ENCODE assay signal across 11 cellular contexts in genomic region chr17:48596000-48596734, GRCh38. TPM values are rescaled to one million over a fixed set of nuclear protein-coding genes. Genes with fewer than 3 reads are reported as not detected.
A peak's percentile ranks its signal among the peaks of the same experiment; 100 is the strongest.
DNase-seq lines count a peak whose midpoint lies in the region; TF ChIP-seq lines count a peak whose summit lies in the region.
"Had no signal": no experiment of that assay in that cellular context is flagged by ENCODE, and none has a peak within 500 bp of the region (broad histone marks: within the 10 kb centered on the region; RNA-seq: fewer than 3 reads in every experiment).

No MANE protein-coding gene starts in this region.

- DNase-seq in activated CD8-positive, alpha-beta memory T cell treated with anti-CD3 and anti-CD28 coated beads for 24 hours = peak; percentile 79
- DNase-seq in activated CD8-positive, alpha-beta memory T cell treated with anti-CD3 and anti-CD28 coated beads, Interleukin-2, amount 50 U/mL, for 48 hours = no peak
- DNase-seq in activated T-helper 2 cell treated with anti-CD3 and anti-CD28 coated beads, Interferon-gamma antibody, Interleukin-2, Interleukin-4, amounts not matched to agents 10 μg/mL and 5 μg/mL and 100 μg/mL, durations not matched to agents 14 hours and 24 hours and 36 hours (ENCODE audit: low spot score) = no peak
- DNase-seq in left kidney (ENCODE audit: low read depth, low spot score) = peak; percentile 80
- DNase-seq in stomach = no peak
- no peak for DNase-seq in activated gamma-delta T cell (lab: John Stamatoyannopoulos, UW)
- no peak for DNase-seq in foreskin melanocyte
- no peak for DNase-seq in testis
- DNase-seq: small intestine had no signal

- peak overlapping the region; percentile 80 for H3K4me3 Mint-ChIP-seq in activated T-helper 2 cell treated with anti-CD3 and anti-CD28 coated beads, Interferon-gamma antibody, Interleukin-2, Interleukin-4, amounts not matched to agents 10 μg/mL and 5 μg/mL and 100 μg/mL, durations not matched to agents 14 hours and 24 hours and 36 hours (ENCODE audit: low read depth)

- H3K9me3 ChIP-seq in stomach (no peaks in the 10 kb centered on the region), testis (no peaks in the 10 kb centered on the region)

- TF ChIP-seq POLR2A in stomach (IDR thresholded peaks at IDR 0.05) (no peak), testis (IDR thresholded peaks at IDR 0.05) (no peak)

- no peak for TF ChIP-seq CTCF in stomach (IDR thresholded peaks at IDR 0.05)
- TF ChIP-seq CTCF in testis (IDR thresholded peaks at IDR 0.05) = no peak

- peak overlapping the region; percentile 60 for H3K27ac Mint-ChIP-seq in activated T-helper 2 cell treated with anti-CD3 and anti-CD28 coated beads, Interferon-gamma antibody, Interleukin-2, Interleukin-4, amounts not matched to agents 10 μg/mL and 5 μg/mL and 100 μg/mL, durations not matched to agents 14 hours and 24 hours and 36 hours

- peaks cover 90% of the 10 kb centered on the region for H3K27me3 Mint-ChIP-seq in activated T-helper 2 cell treated with anti-CD3 and anti-CD28 coated beads, Interferon-gamma antibody, Interleukin-2, Interleukin-4, amounts not matched to agents 10 μg/mL and 5 μg/mL and 100 μg/mL, durations not matched to agents 14 hours and 24 hours and 36 hours (ENCODE audit: low read depth)

- intact Hi-C loops in activated T-helper 2 cell treated with anti-CD3 and anti-CD28 coated beads, Interferon-gamma antibody, Interleukin-2, Interleukin-4, amounts not matched to agents 10 μg/mL and 5 μg/mL and 100 μg/mL, durations not matched to agents 14 hours and 24 hours and 36 hours (cut with micrococcal nuclease) = no loop called here
- intact Hi-C loops in stomach (cut with DNase I; ENCODE audit: low total_unique reads) (no loop called here), testis (cut with DNase I; ENCODE audit: low total_unique reads) (loop anchor here (10.0 kb wide), 1 partner anchor 101 kb away; no protein-coding TSS in a partner anchor)

- H3K4me1 ChIP-seq in stomach (peaks cover 8 to 93% (median 61%) of the 10 kb centered on the region in 4 donors), testis (no peaks in the 10 kb centered on the region)

- TF ChIP-seq EP300 in stomach (IDR thresholded peaks at IDR 0.05) = no peak

- H3K27ac ChIP-seq in stomach (peak overlapping the region; percentile 79 to 95 (median 93)), testis (no peak overlapping the region)

- H3K36me3 Mint-ChIP-seq in activated T-helper 2 cell treated with anti-CD3 and anti-CD28 coated beads, Interferon-gamma antibody, Interleukin-2, Interleukin-4, amounts not matched to agents 10 μg/mL and 5 μg/mL and 100 μg/mL, durations not matched to agents 14 hours and 24 hours and 36 hours (ENCODE audit: low read depth) = peaks cover 3% of the 10 kb centered on the region

- H3K4me3 ChIP-seq in stomach (peak overlapping the region; percentile 52 to 58 (median 56)), testis (peak overlapping the region in 1 of 2 donors; percentile 12)

- H3K36me3 ChIP-seq in stomach (no peaks in the 10 kb centered on the region), testis (ENCODE audit: low read depth, missing control alignments) (no peaks in the 10 kb centered on the region)

- H3K27me3 ChIP-seq in stomach (peaks cover 3 to 100% (median 97%) of the 10 kb centered on the region in 3 donors), testis (no peaks in the 10 kb centered on the region)

- WGBS in stomach, 5 donors = 10 to 26% (median 19%) methylated on average over 46 to 54 of the region's 54 CpGs
- 9 to 15% methylated on average over 39 to 54 of the region's 54 CpGs for WGBS in testis, 2 donors

- no peaks in the 10 kb centered on the region for H3K9me3 Mint-ChIP-seq in activated T-helper 2 cell treated with anti-CD3 and anti-CD28 coated beads, Interferon-gamma antibody, Interleukin-2, Interleukin-4, amounts not matched to agents 10 μg/mL and 5 μg/mL and 100 μg/mL, durations not matched to agents 14 hours and 24 hours and 36 hours

- H3K4me1 Mint-ChIP-seq in activated T-helper 2 cell treated with anti-CD3 and anti-CD28 coated beads, Interferon-gamma antibody, Interleukin-2, Interleukin-4, amounts not matched to agents 10 μg/mL and 5 μg/mL and 100 μg/mL, durations not matched to agents 14 hours and 24 hours and 36 hours (ENCODE audit: low read depth) = peaks cover 41% of the 10 kb centered on the region

RNA-seq across cellular contexts. Expression of gene HOXB5, which starts 2.6 kb away (rescaled TPM):
- not detected in 2 replicates for total RNA-seq in activated T-helper 2 cell treated with anti-CD3 and anti-CD28 coated beads, Interferon-gamma antibody, Interleukin-2, Interleukin-4, amounts not matched to agents 10 μg/mL and 5 μg/mL and 100 μg/mL, durations not matched to agents 14 hours and 24 hours and 36 hours
- total RNA-seq in stomach = 10 to 100 TPM in 2 of 5 donors, under 1 TPM in 2, not detected in 1; 0.43 to 50.4 (median 6.2) TPM
- 1 to 10 TPM; 2.2 to 2.7 (median 2.4) TPM for polyA plus RNA-seq in stomach
- total RNA-seq in testis = under 1 TPM; 0.50 to 0.71 TPM
- 1.7 TPM for polyA plus RNA-seq in testis (ENCODE audit: insufficient read depth, low read depth, low replicate concordance)
- total RNA-seq: OCI-LY7 had no signal
- polyA plus RNA-seq: BJ had no signal

RNA-seq across cellular contexts. Expression of gene HOXB3, which starts 6.1 kb away (rescaled TPM):
- total RNA-seq in activated T-helper 2 cell treated with anti-CD3 and anti-CD28 coated beads, Interferon-gamma antibody, Interleukin-2, Interleukin-4, amounts not matched to agents 10 μg/mL and 5 μg/mL and 100 μg/mL, durations not matched to agents 14 hours and 24 hours and 36 hours = 3.8 and 4.6 TPM in 2 replicates
- total RNA-seq in stomach (10 to 100 TPM in 4 of 5 donors, 1 to 10 TPM in 1; 6.1 to 77.6 (median 17.0) TPM), testis (10 to 100 TPM in 1 of 2 donors, 1 to 10 TPM in 1; 9.2 to 10.6 TPM)
- polyA plus RNA-seq in stomach (1 to 10 TPM; 2.8 to 9.5 (median 3.8) TPM), testis (ENCODE audit: insufficient read depth, low read depth, low replicate concordance) (11.4 TPM)
- polyA plus RNA-seq: BJ had no signal

RNA-seq across cellular contexts. Expression of gene HOXB6, which starts 8.6 kb away (rescaled TPM):
- 0.52 and 0.62 TPM in 2 replicates for total RNA-seq in activated T-helper 2 cell treated with anti-CD3 and anti-CD28 coated beads, Interferon-gamma antibody, Interleukin-2, Interleukin-4, amounts not matched to agents 10 μg/mL and 5 μg/mL and 100 μg/mL, durations not matched to agents 14 hours and 24 hours and 36 hours
- total RNA-seq in stomach (100 to 1,000 TPM in 1 of 5 donors, 10 to 100 TPM in 3, 1 to 10 TPM in 1; 4.2 to 150 (median 11.9) TPM), testis (1 to 10 TPM; 2.0 to 4.3 TPM)
- polyA plus RNA-seq in stomach (10 to 100 TPM in 1 of 3 donors, 1 to 10 TPM in 2; 5.7 to 10.2 (median 7.8) TPM), testis (ENCODE audit: insufficient read depth, low read depth, low replicate concordance) (3.0 TPM)
- total RNA-seq: OCI-LY7 had no signal
- polyA plus RNA-seq: BJ had no signal

RNA-seq across cellular contexts. Expression of gene HOXB7, which starts 14.7 kb away (rescaled TPM):
- 0.39 and 0.64 TPM in 2 replicates for total RNA-seq in activated T-helper 2 cell treated with anti-CD3 and anti-CD28 coated beads, Interferon-gamma antibody, Interleukin-2, Interleukin-4, amounts not matched to agents 10 μg/mL and 5 μg/mL and 100 μg/mL, durations not matched to agents 14 hours and 24 hours and 36 hours
- 10 to 100 TPM in 1 of 5 donors, 1 to 10 TPM in 4; 1.8 to 16.5 (median 2.3) TPM for total RNA-seq in stomach
- polyA plus RNA-seq in stomach = 1 to 10 TPM; 1.0 to 8.2 (median 2.8) TPM
- total RNA-seq in testis = 1 to 10 TPM; 2.8 to 3.2 TPM
- polyA plus RNA-seq in testis (ENCODE audit: insufficient read depth, low read depth, low replicate concordance) = 4.4 TPM
- polyA plus RNA-seq: BJ had no signal

RNA-seq across cellular contexts. Expression of gene HOXB4, which starts 18.0 kb away (rescaled TPM):
- 3.0 and 3.3 TPM in 2 replicates for total RNA-seq in activated T-helper 2 cell treated with anti-CD3 and anti-CD28 coated beads, Interferon-gamma antibody, Interleukin-2, Interleukin-4, amounts not matched to agents 10 μg/mL and 5 μg/mL and 100 μg/mL, durations not matched to agents 14 hours and 24 hours and 36 hours
- total RNA-seq in stomach = 1 to 10 TPM in 1 of 5 donors, under 1 TPM in 2, not detected in 2; 0.45 to 5.1 (median 0.58) TPM
- polyA plus RNA-seq in stomach = 1 to 10 TPM; 1.7 to 4.6 (median 2.6) TPM
- 1 to 10 TPM; 1.6 to 1.8 TPM for total RNA-seq in testis
- 1.6 TPM for polyA plus RNA-seq in testis (ENCODE audit: insufficient read depth, low read depth, low replicate concordance)
- polyA plus RNA-seq: BJ had no signal

Comparison
In these comparisons a context has a peak if more than half of its experiments do, and no peak if none do; other contexts are left out.
1. DNase-seq: peak in activated CD8-positive, alpha-beta memory T cell treated with anti-CD3 and anti-CD28 coated beads for 24 hours (single experiment) and left kidney (single experiment); none in activated CD8-positive, alpha-beta memory T cell treated with anti-CD3 and anti-CD28 coated beads, Interleukin-2, amount 50 U/mL, for 48 hours (single experiment), activated T-helper 2 cell treated with anti-CD3 and anti-CD28 coated beads, Interferon-gamma antibody, Interleukin-2, Interleukin-4, amounts not matched to agents 10 μg/mL and 5 μg/mL and 100 μg/mL, durations not matched to agents 14 hours and 24 hours and 36 hours (single experiment), stomach (single experiment), activated gamma-delta T cell (single experiment), foreskin melanocyte (single experiment) and testis (single experiment).
2. H3K27ac ChIP-seq: peak in stomach (5 of 5); none in testis (0 of 2).